14 cellular contexts compared by ENCODE assay signal in the genomic region with DNA sequence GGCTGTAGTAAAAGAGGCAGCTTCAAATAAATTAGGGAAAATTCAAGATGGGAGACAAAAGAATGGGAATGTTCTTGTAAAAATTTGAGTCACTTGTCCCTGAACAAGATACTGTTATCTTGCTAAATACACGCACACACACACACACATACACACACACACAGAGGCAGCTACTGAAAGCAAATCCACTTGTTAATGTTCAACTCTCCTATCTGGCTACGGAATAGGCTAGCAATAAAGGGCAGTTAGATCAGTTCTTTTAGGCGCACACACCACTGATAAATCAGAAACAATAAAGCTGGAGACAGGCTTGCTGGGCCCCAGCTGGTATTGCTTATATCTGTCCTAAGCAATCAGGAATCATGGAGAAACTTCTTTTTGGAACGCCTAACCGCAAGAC.
DNase-seq lines count a peak whose midpoint lies in the region; ATAC-seq and TF ChIP-seq lines count a peak whose summit lies in the region.
"Had no signal": no experiment of that assay in that cellular context is flagged by ENCODE, and none has a peak within 500 bp of the region (broad histone marks: within the 10 kb centered on the region; RNA-seq: fewer than 3 reads in every experiment).

No MANE protein-coding gene starts in this region.

- peaks cover 3% of the 10 kb centered on the region for H3K27me3 Mint-ChIP-seq in type B pancreatic cell
- H3K27me3 Mint-ChIP-seq: CD4-positive, alpha-beta memory T cell had no signal

- H3K4me3 Mint-ChIP-seq in type B pancreatic cell, result peak overlapping the region; percentile 11
- H3K4me3 Mint-ChIP-seq: CD4-positive, alpha-beta memory T cell had no signal

- H3K4me1 Mint-ChIP-seq in type B pancreatic cell (ENCODE audit: unreplicated experiment), result peaks cover 27% of the 10 kb centered on the region
- H3K4me1 Mint-ChIP-seq: CD4-positive, alpha-beta memory T cell had no signal

- no peak for TF ChIP-seq CTCF in type B pancreatic cell (conservative IDR thresholded peaks at IDR 0.05)

- ATAC-seq in HG03159 (IDR thresholded peaks at IDR 0.05; ENCODE audit: unreplicated experiment), result no peak

- peak; percentile 61 for DNase-seq in HuH-7 (ENCODE audit: low spot score)
- peak; percentile 10 for DNase-seq in kidney tubule cell (ENCODE audit: low spot score)
- DNase-seq in mucosa of gallbladder (ENCODE audit: low spot score), result peak; percentile 90
- DNase-seq in type B pancreatic cell (ENCODE audit: extremely low spot score, unreplicated experiment), result no peak
- no peak for DNase-seq in stimulated activated CD4-positive, alpha-beta T cell treated with anti-CD3 and anti-CD28 coated beads, Interleukin-4, amount 100 ng/mL, for 4 hours
- DNase-seq in NCI-H1105 treated with DMSO at 0.1 percent for 48 hours (lab: John Stamatoyannopoulos, UW), result no peak
- DNase-seq: CD4-positive, alpha-beta memory T cell; DMS79; KBM-7; NCI-H1694 treated with DMSO at 0.1 percent for 48 hours; NCI-H748 treated with DMSO at 0.1 percent for 48 hours; OCI-M1; SHP77 had no signal

- no peaks in the 10 kb centered on the region for H3K9me3 Mint-ChIP-seq in type B pancreatic cell

- peak overlapping the region; percentile 11 for H3K27ac Mint-ChIP-seq in type B pancreatic cell
- H3K27ac Mint-ChIP-seq: CD4-positive, alpha-beta memory T cell had no signal

- no peaks in the 10 kb centered on the region for H3K36me3 Mint-ChIP-seq in type B pancreatic cell
- H3K36me3 Mint-ChIP-seq: CD4-positive, alpha-beta memory T cell had no signal

Comparison
In these comparisons a context has a peak if more than half of its experiments do, and no peak if none do; other contexts are left out.
1. DNase-seq: peak in HuH-7 (single experiment), kidney tubule cell (single experiment) and mucosa of gallbladder (single experiment); none in type B pancreatic cell (single experiment), stimulated activated CD4-positive, alpha-beta T cell treated with anti-CD3 and anti-CD28 coated beads, Interleukin-4, amount 100 ng/mL, for 4 hours (0 of 2) and NCI-H1105 treated with DMSO at 0.1 percent for 48 hours (single experiment).